2 cellular contexts compared by ENCODE assay signal in genomic region chr5:179295778-179296149, GRCh38.
TF ChIP-seq lines count a peak whose summit lies in the region.

No MANE protein-coding gene starts in this region.

TF ChIP-seq in liver, 16 proteins besides CTCF, POLR2A, EP300 and RAD21:
- no peak for TF ChIP-seq TAF1 (conservative IDR thresholded peaks at IDR 0.05)
- TF ChIP-seq EGR1 (IDR thresholded peaks at IDR 0.05; ENCODE audit: low read depth in 2 of 2), result no peak
- TF ChIP-seq, protein P1, sequence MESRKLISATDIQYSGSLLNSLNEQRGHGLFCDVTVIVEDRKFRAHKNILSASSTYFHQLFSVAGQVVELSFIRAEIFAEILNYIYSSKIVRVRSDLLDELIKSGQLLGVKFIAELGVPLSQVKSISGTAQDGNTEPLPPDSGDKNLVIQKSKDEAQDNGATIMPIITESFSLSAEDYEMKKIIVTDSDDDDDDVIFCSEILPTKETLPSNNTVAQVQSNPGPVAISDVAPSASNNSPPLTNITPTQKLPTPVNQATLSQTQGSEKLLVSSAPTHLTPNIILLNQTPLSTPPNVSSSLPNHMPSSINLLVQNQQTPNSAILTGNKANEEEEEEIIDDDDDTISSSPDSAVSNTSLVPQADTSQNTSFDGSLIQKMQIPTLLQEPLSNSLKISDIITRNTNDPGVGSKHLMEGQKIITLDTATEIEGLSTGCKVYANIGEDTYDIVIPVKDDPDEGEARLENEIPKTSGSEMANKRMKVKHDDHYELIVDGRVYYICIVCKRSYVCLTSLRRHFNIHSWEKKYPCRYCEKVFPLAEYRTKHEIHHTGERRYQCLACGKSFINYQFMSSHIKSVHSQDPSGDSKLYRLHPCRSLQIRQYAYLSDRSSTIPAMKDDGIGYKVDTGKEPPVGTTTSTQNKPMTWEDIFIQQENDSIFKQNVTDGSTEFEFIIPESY (IDR thresholded peaks at IDR 0.05), result no peak
- no peak for TF ChIP-seq REST (IDR thresholded peaks at IDR 0.05)
- TF ChIP-seq JUND (IDR thresholded peaks at IDR 0.05), result no peak
- TF ChIP-seq ATF3 (IDR thresholded peaks at IDR 0.05), result no peak
- no peak for TF ChIP-seq GABPA (IDR thresholded peaks at IDR 0.05 in 1 of 2, conservative IDR thresholded peaks at IDR 0.05 in 1 of 2)

TF ChIP-seq in HepG2, 621 proteins besides CTCF, POLR2A, EP300 and RAD21:
- TF ChIP-seq NR2F2 (IDR thresholded peaks at IDR 0.05; ENCODE audit: borderline replicate concordance, low read depth) (no peak), ZNF549 (CRISPR knock-in tag; IDR thresholded peaks at IDR 0.05) (no peak), KDM3A (CRISPR knock-in tag; IDR thresholded peaks at IDR 0.05; ENCODE audit: low read depth) (no peak), ZNF83 (CRISPR knock-in tag; IDR thresholded peaks at IDR 0.05; ENCODE audit: borderline replicate concordance) (no peak), ZNF350 (CRISPR knock-in tag; IDR thresholded peaks at IDR 0.05; ENCODE audit: borderline replicate concordance, low read depth) (no peak), NFE2L2 (IDR thresholded peaks at IDR 0.05; ENCODE audit: low read length) (no peak), PHF21A (CRISPR knock-in tag; IDR thresholded peaks at IDR 0.05) (no peak)
TF ChIP-seq in HepG2: peak in this region for 0.
